In genomic region chr1:66370462-66370907, GRCh38 we compare ENCODE assay signal across 10 cellular contexts.
DNase-seq lines count a peak whose midpoint lies in the region; ATAC-seq and TF ChIP-seq lines count a peak whose summit lies in the region.
"Had no signal": no experiment of that assay in that cellular context is flagged by ENCODE, and none has a peak within 500 bp of the region (broad histone marks: within the 10 kb centered on the region; RNA-seq: fewer than 3 reads in every experiment).

No MANE protein-coding gene starts in this region.

- no peak for TF ChIP-seq CTCF in neutrophil (IDR thresholded peaks at IDR 0.05)

- H3K27me3 Mint-ChIP-seq in activated T-cell treated with anti-CD3 and anti-CD28 coated beads, Interleukin-2, amount 50 U/mL, for 72 hours (ENCODE audit: low read depth), result no peaks in the 10 kb centered on the region

- H3K4me3 Mint-ChIP-seq in activated T-cell treated with anti-CD3 and anti-CD28 coated beads, Interleukin-2, amount 50 U/mL, for 72 hours, result peak overlapping the region; percentile 61 to 67

- H3K27ac ChIP-seq in neutrophil, result peak overlapping the region; percentile 64

- H3K27me3 ChIP-seq in neutrophil, result no peaks in the 10 kb centered on the region

- peak overlapping the region; percentile 84 for H3K27ac Mint-ChIP-seq in activated T-cell treated with anti-CD3 and anti-CD28 coated beads, Interleukin-2, amount 50 U/mL, for 72 hours

- H3K9me3 ChIP-seq in neutrophil, result no peaks in the 10 kb centered on the region

- H3K36me3 ChIP-seq in neutrophil, result peaks cover 82% of the 10 kb centered on the region

- H3K36me3 Mint-ChIP-seq in activated T-cell treated with anti-CD3 and anti-CD28 coated beads, Interleukin-2, amount 50 U/mL, for 72 hours (ENCODE audit: insufficient read depth in 2 of 2), result peaks cover 31 to 47% of the 10 kb centered on the region in 2 donors

- H3K4me1 Mint-ChIP-seq in activated T-cell treated with anti-CD3 and anti-CD28 coated beads, Interleukin-2, amount 50 U/mL, for 72 hours (ENCODE audit: low read depth), result peaks cover 99% of the 10 kb centered on the region

- ATAC-seq in GM18907 (IDR thresholded peaks at IDR 0.05; ENCODE audit: unreplicated experiment) (peak; percentile 31), HG02759 (IDR thresholded peaks at IDR 0.05; ENCODE audit: unreplicated experiment) (peak; percentile 35), HG02885 (IDR thresholded peaks at IDR 0.05; ENCODE audit: poor library complexity, unreplicated experiment) (no peak)
- peak; percentile 6 to 9 for ATAC-seq in activated T-cell treated with anti-CD3 and anti-CD28 coated beads, Interleukin-2, amount 50 U/mL, for 72 hours (replicated peaks in 1 of 2)

- H3K4me3 ChIP-seq in neutrophil (ENCODE audit: low read depth in 1 of 2, low read length in 1 of 2), result no peak overlapping the region
- H3K4me3 ChIP-seq: coronary artery had no signal

- H3K9me3 Mint-ChIP-seq in activated T-cell treated with anti-CD3 and anti-CD28 coated beads, Interleukin-2, amount 50 U/mL, for 72 hours, result no peaks in the 10 kb centered on the region

- DNase-seq in activated T-cell treated with anti-CD3 and anti-CD28 coated beads, Interleukin-2, amount 50 U/mL, for 72 hours, result no peak
- DNase-seq in islet precursor cell, result no peak
- no peak for DNase-seq in AG20443 (ENCODE audit: low spot score)
- DNase-seq: Kasumi-1, retina had no signal

- peaks cover 56 to 72% of the 10 kb centered on the region in 2 experiments for H3K4me1 ChIP-seq in neutrophil (ENCODE audit: control insufficient read depth in 1 of 2, insufficient read depth in 1 of 2, low read depth in 1 of 2, low read length in 1 of 2)
